Comparison of ENCODE assay signal across 1 cellular context in the genomic region with DNA sequence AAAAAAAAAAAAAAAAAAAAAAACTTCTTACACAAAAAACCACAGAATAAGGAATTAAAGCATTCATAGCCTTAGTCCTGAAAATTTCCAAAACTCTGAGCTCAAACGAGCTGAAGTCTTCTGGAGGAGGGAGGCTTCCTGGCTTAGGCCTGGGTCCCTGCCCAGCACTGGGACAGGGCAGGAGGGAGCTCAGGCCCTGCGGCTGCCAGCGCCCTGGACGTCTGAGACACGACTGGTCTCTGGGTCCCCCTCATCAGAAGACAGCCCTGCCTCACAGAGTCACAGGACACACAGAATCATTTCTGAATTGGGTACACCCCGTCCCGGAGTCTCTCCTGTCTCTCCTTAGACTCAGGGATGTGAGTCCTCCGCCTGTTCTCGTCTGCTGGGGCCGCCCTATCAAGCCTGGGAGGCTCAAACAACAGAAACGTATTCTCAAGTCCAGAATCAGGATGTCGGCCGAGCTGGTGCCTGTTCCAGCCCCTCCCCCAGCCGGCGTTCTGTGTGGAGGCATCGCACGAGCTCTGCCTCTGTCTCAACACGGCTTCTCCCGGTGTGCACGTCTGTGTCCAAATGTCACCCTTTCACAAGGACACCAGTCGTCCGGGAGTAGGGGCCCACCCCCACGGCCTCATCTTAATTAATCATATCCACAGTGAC.
TF ChIP-seq lines count a peak whose summit lies in the region.

No MANE protein-coding gene starts in this region.

TF ChIP-seq in WTC11, 78 proteins besides CTCF, POLR2A, EP300 and RAD21 (continued from another document):
- TF ChIP-seq, protein P1, sequence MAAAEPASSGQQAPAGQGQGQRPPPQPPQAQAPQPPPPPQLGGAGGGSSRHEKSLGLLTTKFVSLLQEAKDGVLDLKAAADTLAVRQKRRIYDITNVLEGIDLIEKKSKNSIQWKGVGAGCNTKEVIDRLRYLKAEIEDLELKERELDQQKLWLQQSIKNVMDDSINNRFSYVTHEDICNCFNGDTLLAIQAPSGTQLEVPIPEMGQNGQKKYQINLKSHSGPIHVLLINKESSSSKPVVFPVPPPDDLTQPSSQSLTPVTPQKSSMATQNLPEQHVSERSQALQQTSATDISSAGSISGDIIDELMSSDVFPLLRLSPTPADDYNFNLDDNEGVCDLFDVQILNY (CRISPR knock-in tag; IDR thresholded peaks at IDR 0.05), result no peak
- TF ChIP-seq KAT7 (CRISPR knock-in tag; IDR thresholded peaks at IDR 0.05; ENCODE audit: borderline replicate concordance), result no peak
- TF ChIP-seq, protein P2, sequence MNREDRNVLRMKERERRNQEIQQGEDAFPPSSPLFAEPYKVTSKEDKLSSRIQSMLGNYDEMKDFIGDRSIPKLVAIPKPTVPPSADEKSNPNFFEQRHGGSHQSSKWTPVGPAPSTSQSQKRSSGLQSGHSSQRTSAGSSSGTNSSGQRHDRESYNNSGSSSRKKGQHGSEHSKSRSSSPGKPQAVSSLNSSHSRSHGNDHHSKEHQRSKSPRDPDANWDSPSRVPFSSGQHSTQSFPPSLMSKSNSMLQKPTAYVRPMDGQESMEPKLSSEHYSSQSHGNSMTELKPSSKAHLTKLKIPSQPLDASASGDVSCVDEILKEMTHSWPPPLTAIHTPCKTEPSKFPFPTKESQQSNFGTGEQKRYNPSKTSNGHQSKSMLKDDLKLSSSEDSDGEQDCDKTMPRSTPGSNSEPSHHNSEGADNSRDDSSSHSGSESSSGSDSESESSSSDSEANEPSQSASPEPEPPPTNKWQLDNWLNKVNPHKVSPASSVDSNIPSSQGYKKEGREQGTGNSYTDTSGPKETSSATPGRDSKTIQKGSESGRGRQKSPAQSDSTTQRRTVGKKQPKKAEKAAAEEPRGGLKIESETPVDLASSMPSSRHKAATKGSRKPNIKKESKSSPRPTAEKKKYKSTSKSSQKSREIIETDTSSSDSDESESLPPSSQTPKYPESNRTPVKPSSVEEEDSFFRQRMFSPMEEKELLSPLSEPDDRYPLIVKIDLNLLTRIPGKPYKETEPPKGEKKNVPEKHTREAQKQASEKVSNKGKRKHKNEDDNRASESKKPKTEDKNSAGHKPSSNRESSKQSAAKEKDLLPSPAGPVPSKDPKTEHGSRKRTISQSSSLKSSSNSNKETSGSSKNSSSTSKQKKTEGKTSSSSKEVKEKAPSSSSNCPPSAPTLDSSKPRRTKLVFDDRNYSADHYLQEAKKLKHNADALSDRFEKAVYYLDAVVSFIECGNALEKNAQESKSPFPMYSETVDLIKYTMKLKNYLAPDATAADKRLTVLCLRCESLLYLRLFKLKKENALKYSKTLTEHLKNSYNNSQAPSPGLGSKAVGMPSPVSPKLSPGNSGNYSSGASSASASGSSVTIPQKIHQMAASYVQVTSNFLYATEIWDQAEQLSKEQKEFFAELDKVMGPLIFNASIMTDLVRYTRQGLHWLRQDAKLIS (CRISPR knock-in tag; IDR thresholded peaks at IDR 0.05; ENCODE audit: borderline replicate concordance), result no peak
- TF ChIP-seq, protein P3, sequence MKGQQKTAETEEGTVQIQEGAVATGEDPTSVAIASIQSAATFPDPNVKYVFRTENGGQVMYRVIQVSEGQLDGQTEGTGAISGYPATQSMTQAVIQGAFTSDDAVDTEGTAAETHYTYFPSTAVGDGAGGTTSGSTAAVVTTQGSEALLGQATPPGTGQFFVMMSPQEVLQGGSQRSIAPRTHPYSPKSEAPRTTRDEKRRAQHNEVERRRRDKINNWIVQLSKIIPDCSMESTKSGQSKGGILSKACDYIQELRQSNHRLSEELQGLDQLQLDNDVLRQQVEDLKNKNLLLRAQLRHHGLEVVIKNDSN (CRISPR knock-in tag; IDR thresholded peaks at IDR 0.05), result no peak
- no peak for TF ChIP-seq MXD4 (CRISPR knock-in tag; IDR thresholded peaks at IDR 0.05; ENCODE audit: borderline replicate concordance)
- no peak for TF ChIP-seq NR3C1 (CRISPR knock-in tag; conservative IDR thresholded peaks at IDR 0.05; ENCODE audit: low read depth)
- no peak for TF ChIP-seq NFE2L1 (CRISPR knock-in tag; IDR thresholded peaks at IDR 0.05)
- no peak for TF ChIP-seq NR1H2 (CRISPR knock-in tag; IDR thresholded peaks at IDR 0.05)
- TF ChIP-seq, protein P4, sequence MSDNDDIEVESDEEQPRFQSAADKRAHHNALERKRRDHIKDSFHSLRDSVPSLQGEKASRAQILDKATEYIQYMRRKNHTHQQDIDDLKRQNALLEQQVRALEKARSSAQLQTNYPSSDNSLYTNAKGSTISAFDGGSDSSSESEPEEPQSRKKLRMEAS (CRISPR knock-in tag; IDR thresholded peaks at IDR 0.05), result no peak
- no peak for TF ChIP-seq ZNF396 (CRISPR knock-in tag; IDR thresholded peaks at IDR 0.05; ENCODE audit: borderline replicate concordance)
- TF ChIP-seq ESRRA (CRISPR knock-in tag; IDR thresholded peaks at IDR 0.05; ENCODE audit: borderline replicate concordance), result no peak
- TF ChIP-seq CBFB (CRISPR knock-in tag; IDR thresholded peaks at IDR 0.05; ENCODE audit: low read depth), result no peak
